Comparison of ENCODE assay signal across 19 cellular contexts in the genomic region with DNA sequence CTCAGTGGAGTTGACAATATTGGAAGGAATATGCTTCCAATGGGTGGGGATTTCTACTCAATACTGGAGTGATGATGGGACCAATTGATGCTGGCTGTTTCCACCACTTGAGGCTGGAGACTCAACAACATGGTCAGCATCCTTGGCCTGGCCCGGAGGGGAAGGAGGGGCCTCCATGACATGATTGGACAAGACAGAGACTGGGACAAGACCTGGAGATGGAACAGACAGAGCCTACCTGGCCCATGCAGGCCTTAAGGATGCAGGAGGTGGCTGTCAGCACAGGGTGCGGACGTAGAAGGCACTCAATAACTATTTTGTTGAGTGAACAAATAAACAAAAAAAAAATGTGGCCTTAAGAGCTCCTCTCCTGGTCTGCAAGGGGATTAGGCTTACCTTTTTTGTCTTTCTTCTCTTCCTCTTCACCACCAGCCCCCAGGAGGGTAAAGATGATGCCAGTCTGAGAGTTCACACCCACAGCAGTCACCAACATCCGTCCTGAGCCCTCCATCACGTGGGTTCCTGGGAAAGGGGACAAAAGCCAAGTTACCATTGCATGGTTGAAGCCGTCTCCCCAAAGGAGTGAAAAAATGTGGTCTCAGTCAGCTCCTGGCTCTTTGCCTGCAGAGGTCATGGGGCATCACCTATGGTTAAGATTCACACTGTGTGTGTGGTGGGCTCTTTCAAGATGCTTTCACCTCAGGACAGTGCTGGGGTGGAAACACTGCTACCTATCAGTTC.
DNase-seq lines count a peak whose midpoint lies in the region; ATAC-seq lines count a peak whose summit lies in the region.
"Had no signal": no experiment of that assay in that cellular context is flagged by ENCODE, and none has a peak within 500 bp of the region (broad histone marks: within the 10 kb centered on the region; RNA-seq: fewer than 3 reads in every experiment).

No MANE protein-coding gene starts in this region.

- no peak overlapping the region for H3K23ac ChIP-seq in mesenchymal stem cell (ENCODE audit: low read length in 2 of 2)

- ATAC-seq in CD4-positive, CD25-positive, alpha-beta regulatory T cell (ENCODE audit: low read depth in 2 of 2) = no peak
- no peak for ATAC-seq in HG02642 (IDR thresholded peaks at IDR 0.05; ENCODE audit: poor library complexity, unreplicated experiment)
- ATAC-seq: activated CD4-positive, CD25-positive, alpha-beta regulatory T cell treated with anti-CD3 and anti-CD28 coated beads, Interleukin-2, amount 50 U/mL, for 24 hours; esophagus mucosa; heart left ventricle; lower lobe of right lung; naive thymus-derived CD8-positive, alpha-beta T cell had no signal

- no peaks in the 10 kb centered on the region for H3F3A ChIP-seq in GM23248 (ENCODE audit: insufficient read depth)

- no peak for DNase-seq in CD4-positive, CD25-positive, alpha-beta regulatory T cell
- peak; percentile 27 for DNase-seq in GM23248
- peak; percentile 52 for DNase-seq in astrocyte of the hippocampus (ENCODE audit: low read depth, low spot score)
- DNase-seq in mesenchymal stem cell = peak; percentile 37
- DNase-seq in occipital lobe (lab: John Stamatoyannopoulos, UW) = no peak
- no peak for DNase-seq in NCI-H1694 (lab: John Stamatoyannopoulos, UW)
- DNase-seq in Kasumi-1 (lab: John Stamatoyannopoulos, UW) = no peak
- DNase-seq: heart left ventricle, lower lobe of right lung, MV-4-11, NCI-H2029 treated with DMSO at 0.1 percent for 48 hours, NCI-H526, PC-9 had no signal

- no peak overlapping the region for H2BK15ac ChIP-seq in mesenchymal stem cell (ENCODE audit: low read depth, poor library complexity, severe bottlenecking)

- no peaks in the 10 kb centered on the region for H3K79me2 ChIP-seq in GM23248 (ENCODE audit: insufficient read depth)

- H3K4me3 ChIP-seq in CD4-positive, CD25-positive, alpha-beta regulatory T cell (ENCODE audit: low read depth, low read length) = no peak overlapping the region
- H3K4me3 ChIP-seq in GM23248 (no peak overlapping the region), mesenchymal stem cell (ENCODE audit: insufficient read depth in 1 of 2, low read depth in 1 of 2, low read length in 2 of 2) (no peak overlapping the region)
- H3K4me3 ChIP-seq: heart left ventricle, lower lobe of right lung, PC-9, SJSA1, thoracic aorta had no signal

- no peak overlapping the region for H2BK12ac ChIP-seq in mesenchymal stem cell (ENCODE audit: low read length in 2 of 2)

- peaks cover 5% of the 10 kb centered on the region for H3K27me3 Mint-ChIP-seq in CD4-positive, CD25-positive, alpha-beta regulatory T cell

- H3K27ac ChIP-seq in CD4-positive, CD25-positive, alpha-beta regulatory T cell (ENCODE audit: insufficient read depth, low read length, poor library complexity, severe bottlenecking) = no peak overlapping the region
- H3K27ac ChIP-seq in GM23248 (no peak overlapping the region), mesenchymal stem cell (ENCODE audit: low read length, poor library complexity, severe bottlenecking) (no peak overlapping the region)
- H3K27ac ChIP-seq: heart left ventricle, lower lobe of right lung, PC-9, SJSA1, thoracic aorta had no signal

- peak overlapping the region; percentile 34 to 97 (median 39) for H3K27ac Mint-ChIP-seq in CD4-positive, CD25-positive, alpha-beta regulatory T cell

- no peaks in the 10 kb centered on the region for H3K79me1 ChIP-seq in mesenchymal stem cell (replicated peaks; ENCODE audit: low read length, poor library complexity, severe bottlenecking)

- H4K8ac ChIP-seq in mesenchymal stem cell (ENCODE audit: low read length) = no peak overlapping the region

- H3K4me2 ChIP-seq in GM23248 (ENCODE audit: unreplicated experiment) (no peak overlapping the region), mesenchymal stem cell (ENCODE audit: low read length, poor library complexity, severe bottlenecking) (no peak overlapping the region)
- H3K4me2 ChIP-seq: PC-9 had no signal

- no peaks in the 10 kb centered on the region for H3K36me3 Mint-ChIP-seq in CD4-positive, CD25-positive, alpha-beta regulatory T cell

- no peak overlapping the region for H2AFZ ChIP-seq in GM23248
- H2AFZ ChIP-seq in mesenchymal stem cell (ENCODE audit: low read depth, low read length) = no peak overlapping the region
- H2AFZ ChIP-seq: PC-9 had no signal

- H2BK120ac ChIP-seq in mesenchymal stem cell (ENCODE audit: low read depth, low read length) = no peak overlapping the region

- H3K4me1 ChIP-seq in CD4-positive, CD25-positive, alpha-beta regulatory T cell (ENCODE audit: control insufficient read depth, insufficient read depth, low read length, poor library complexity, severe bottlenecking) = peaks cover 50% of the 10 kb centered on the region
- H3K4me1 ChIP-seq in GM23248 (ENCODE audit: insufficient read depth) (no peaks in the 10 kb centered on the region), mesenchymal stem cell (ENCODE audit: control insufficient read depth, insufficient read depth, low read depth, low read length) (no peaks in the 10 kb centered on the region)
- H3K4me1 ChIP-seq: heart left ventricle, lower lobe of right lung, SJSA1 had no signal

- peaks cover 0 to 5% (median 0%) of the 10 kb centered on the region in 7 donors for H3K9me3 Mint-ChIP-seq in CD4-positive, CD25-positive, alpha-beta regulatory T cell

- 22 to 26% methylated on average over 6 of the region's 6 CpGs for WGBS in GM23248 (ENCODE audit: low coverage in 1 of 2, low lambda C conversion rate in 2 of 2, missing lambda C conversion rate in 2 of 2), 2 experiments
- WGBS in mesenchymal stem cell = 49% methylated on average over 6 of the region's 6 CpGs

- H3K4me1 Mint-ChIP-seq in CD4-positive, CD25-positive, alpha-beta regulatory T cell = peaks cover 4 to 60% (median 38%) of the 10 kb centered on the region in 4 donors

- H3K18ac ChIP-seq in mesenchymal stem cell (ENCODE audit: low read depth in 1 of 2, low read length in 2 of 2) = no peak overlapping the region

- H3K14ac ChIP-seq in mesenchymal stem cell (ENCODE audit: low read length in 2 of 2) = no peak overlapping the region

- no peaks in the 10 kb centered on the region for H3K36me3 ChIP-seq in CD4-positive, CD25-positive, alpha-beta regulatory T cell (ENCODE audit: control insufficient read depth, insufficient read depth, low read length)
- no peaks in the 10 kb centered on the region for H3K36me3 ChIP-seq in GM23248 (ENCODE audit: low read depth)
- no peaks in the 10 kb centered on the region for H3K36me3 ChIP-seq in mesenchymal stem cell (ENCODE audit: control insufficient read depth in 1 of 2, insufficient read depth in 2 of 2, low read depth in 1 of 2, low read length in 2 of 2)
- H3K36me3 ChIP-seq: heart left ventricle, lower lobe of right lung, SJSA1, thoracic aorta had no signal

- in situ Hi-C loops in GM23248 (cut with MboI) = no loop called here

- no peak overlapping the region for H3K9ac ChIP-seq in GM23248
- no peak overlapping the region for H3K9ac ChIP-seq in mesenchymal stem cell (ENCODE audit: low read length)

- no peaks in the 10 kb centered on the region for H4K20me1 ChIP-seq in GM23248 (ENCODE audit: insufficient read depth)

- H3K9me2 ChIP-seq in GM23248 (ENCODE audit: insufficient read depth) = no peaks in the 10 kb centered on the region

- no peak overlapping the region for H2AK5ac ChIP-seq in mesenchymal stem cell (ENCODE audit: low read length, severe bottlenecking)

- no peaks in the 10 kb centered on the region for H3K27me3 ChIP-seq in CD4-positive, CD25-positive, alpha-beta regulatory T cell (ENCODE audit: control insufficient read depth, insufficient read depth, low read length)
- H3K27me3 ChIP-seq in GM23248 (replicated peaks; ENCODE audit: insufficient read depth) = 0 out of 2 replicates have a peak, but pooled peaks cover 6% of the 10 kb centered on the region
- H3K27me3 ChIP-seq in mesenchymal stem cell (ENCODE audit: control insufficient read depth in 1 of 2, insufficient read depth in 1 of 2, low read length in 2 of 2) = peaks cover 5 to 40% of the 10 kb centered on the region in 2 experiments
- H3K27me3 ChIP-seq: SJSA1 had no signal

- H3K4me3 Mint-ChIP-seq in CD4-positive, CD25-positive, alpha-beta regulatory T cell = no peak overlapping the region
- H3K4me3 Mint-ChIP-seq: naive thymus-derived CD8-positive, alpha-beta T cell had no signal

- no peak overlapping the region for H3K4ac ChIP-seq in mesenchymal stem cell (ENCODE audit: low read depth in 1 of 2, low read length in 2 of 2)

- H2BK5ac ChIP-seq in mesenchymal stem cell (ENCODE audit: low read depth, low read length, poor library complexity, severe bottlenecking) = no peak overlapping the region

- no peak overlapping the region for H4K91ac ChIP-seq in mesenchymal stem cell (ENCODE audit: low read length)

- H3K9me3 ChIP-seq in CD4-positive, CD25-positive, alpha-beta regulatory T cell (ENCODE audit: control insufficient read depth in 2 of 2, low read length in 2 of 2) = no peaks in the 10 kb centered on the region
- no peaks in the 10 kb centered on the region for H3K9me3 ChIP-seq in GM23248 (ENCODE audit: low read depth)
- H3K9me3 ChIP-seq in mesenchymal stem cell (ENCODE audit: control insufficient read depth, low read length) = peaks cover 50% of the 10 kb centered on the region
- H3K9me3 ChIP-seq: SJSA1 had no signal

Comparison
In these comparisons a context has a peak if more than half of its experiments do, and no peak if none do; other contexts are left out.
1. DNase-seq: peak in GM23248 (single experiment), astrocyte of the hippocampus (single experiment) and mesenchymal stem cell (single experiment); none in CD4-positive, CD25-positive, alpha-beta regulatory T cell (0 of 3), occipital lobe (single experiment), NCI-H1694 (single experiment) and Kasumi-1 (0 of 2).